8 cellular contexts compared by ENCODE assay signal in genomic region chr9:75088646-75089368, GRCh38. TPM values are rescaled to one million over a fixed set of nuclear protein-coding genes. Genes with fewer than 3 reads are reported as not detected.
DNase-seq lines count a peak whose midpoint lies in the region; ATAC-seq, FAIRE-seq and TF ChIP-seq lines count a peak whose summit lies in the region.

No MANE protein-coding gene starts in this region.

- CTCF ChIA-PET in Calu3 (lab: Charles Lee): interaction anchor here (0.7 to 1.4 kb wide), 2 partner anchors 60 to 137 kb away, joined by 3 to 6 read pairs; partner anchors contain the start of genes C9orf40 and CARNMT1
- CTCF ChIA-PET in activated naive CD4-positive, alpha-beta T cell treated with anti-CD3 and anti-CD28 coated beads for 36 hours (lab: Charles Lee): interaction anchor here (0.9 to 1.4 kb wide), 4 partner anchors 62 to 136 kb away, joined by 3 to 5 read pairs (median 4); partner anchors contain the start of gene C9orf40

- H3K36me3 Mint-ChIP-seq in Calu3 (ENCODE audit: insufficient read depth, unreplicated experiment) (peaks cover 31% of the 10 kb centered on the region), neural crest cell (ENCODE audit: low read depth) (no peaks in the 10 kb centered on the region)
- H3K36me3 Mint-ChIP-seq in activated naive CD4-positive, alpha-beta T cell treated with anti-CD3 and anti-CD28 coated beads for 36 hours (ENCODE audit: low read depth): peaks cover 3% of the 10 kb centered on the region

- TF ChIP-seq CTCF in Calu3 (IDR thresholded peaks at IDR 0.05; ENCODE audit: unreplicated experiment) (no peak), neural crest cell (conservative IDR thresholded peaks at IDR 0.05) (peak; percentile 47)

- H3K4me3 Mint-ChIP-seq in Calu3 (ENCODE audit: low read depth, unreplicated experiment) (peak overlapping the region; percentile 98), neural crest cell (peak overlapping the region; percentile 89)
- peak overlapping the region; percentile 95 for H3K4me3 Mint-ChIP-seq in activated naive CD4-positive, alpha-beta T cell treated with anti-CD3 and anti-CD28 coated beads for 36 hours

- H3K9me3 Mint-ChIP-seq in Calu3 (ENCODE audit: low read depth, unreplicated experiment): no peaks in the 10 kb centered on the region
- H3K9me3 Mint-ChIP-seq in activated naive CD4-positive, alpha-beta T cell treated with anti-CD3 and anti-CD28 coated beads for 36 hours: no peaks in the 10 kb centered on the region
- no peaks in the 10 kb centered on the region for H3K9me3 Mint-ChIP-seq in neural crest cell

- peak; percentile 70 for DNase-seq in Calu3
- peak; percentile 35 for DNase-seq in GM19240 (ENCODE audit: insufficient read length, low spot score)
- peak; percentile 62 for DNase-seq in NOMO-1 treated with DMSO at 0.1 percent for 48 hours (lab: John Stamatoyannopoulos, UW; ENCODE audit: unreplicated experiment)
- DNase-seq in activated naive CD4-positive, alpha-beta T cell treated with anti-CD3 and anti-CD28 coated beads for 36 hours: peak; percentile 36
- DNase-seq in frontal cortex (ENCODE audit: low spot score in 2 of 2): peak; percentile 30 to 39
- no peak for DNase-seq in neural crest cell (ENCODE audit: low read depth, low spot score)
- no peak for DNase-seq in inferior parietal cortex (ENCODE audit: extremely low spot score)

- H3K4me1 Mint-ChIP-seq in Calu3 (ENCODE audit: low read depth, unreplicated experiment) (peaks cover 4% of the 10 kb centered on the region), neural crest cell (peaks cover 25% of the 10 kb centered on the region)
- peaks cover 61% of the 10 kb centered on the region for H3K4me1 Mint-ChIP-seq in activated naive CD4-positive, alpha-beta T cell treated with anti-CD3 and anti-CD28 coated beads for 36 hours (ENCODE audit: low read depth)

- no peak for FAIRE-seq in frontal cortex (lab: Jason Lieb, UNC)

- peak; percentile 22 for ATAC-seq in HG03280 (IDR thresholded peaks at IDR 0.05; ENCODE audit: unreplicated experiment)

- BruUV-seq in Calu3 (replicated peaks; lab: Mats Ljungman, UMichigan): no TSS peak

- peak overlapping the region; percentile 76 for H3K27ac Mint-ChIP-seq in Calu3 (ENCODE audit: unreplicated experiment)
- H3K27ac Mint-ChIP-seq in activated naive CD4-positive, alpha-beta T cell treated with anti-CD3 and anti-CD28 coated beads for 36 hours: peak overlapping the region; percentile 93
- H3K27ac Mint-ChIP-seq in neural crest cell (ENCODE audit: unreplicated experiment): peak overlapping the region; percentile 62

- no peaks in the 10 kb centered on the region for H3K27me3 Mint-ChIP-seq in Calu3 (ENCODE audit: unreplicated experiment)
- H3K27me3 Mint-ChIP-seq in activated naive CD4-positive, alpha-beta T cell treated with anti-CD3 and anti-CD28 coated beads for 36 hours (ENCODE audit: low read depth): no peaks in the 10 kb centered on the region
- peaks cover 27% of the 10 kb centered on the region for H3K27me3 Mint-ChIP-seq in neural crest cell (ENCODE audit: low read depth)

- intact Hi-C loops in Calu3 (cut with micrococcal nuclease; ENCODE audit: unreplicated experiment): loop anchor here (10.0 kb wide), 1 partner anchor 96 kb away; no protein-coding TSS in a partner anchor
- intact Hi-C loops in activated naive CD4-positive, alpha-beta T cell treated with anti-CD3 and anti-CD28 coated beads for 36 hours (cut with micrococcal nuclease): loop anchor here (1.0 to 5.0 kb wide), 7 partner anchors 59 to 1957 kb away; partner anchors contain the start of genes ANXA1, PCSK5 and RFK

RNA-seq across cellular contexts. Expression of gene OSTF1, which starts 0.5 kb away (rescaled TPM):
- total RNA-seq in Calu3 (2022): 27.0 and 29.7 TPM in 2 replicates
- total RNA-seq in activated naive CD4-positive, alpha-beta T cell treated with anti-CD3 and anti-CD28 coated beads for 36 hours: 100 to 1,000 TPM; 102 to 104 TPM
- total RNA-seq in frontal cortex: 11.8 TPM
- total RNA-seq in neural crest cell: 4.4 and 5.0 TPM in 2 replicates

RNA-seq across cellular contexts. Expression of gene NMRK1, which starts 0.9 kb away (rescaled TPM):
- total RNA-seq in Calu3 (2022) (12.4 and 12.9 TPM in 2 replicates), frontal cortex (6.1 TPM), neural crest cell (1.2 and 2.3 TPM in 2 replicates)
- 10 to 100 TPM; 20.6 to 22.6 TPM for total RNA-seq in activated naive CD4-positive, alpha-beta T cell treated with anti-CD3 and anti-CD28 coated beads for 36 hours

Comparison
In these comparisons a context has a peak if more than half of its experiments do, and no peak if none do; other contexts are left out.
1. DNase-seq: peak in Calu3 (single experiment), GM19240 (single experiment), NOMO-1 treated with DMSO at 0.1 percent for 48 hours (single experiment), activated naive CD4-positive, alpha-beta T cell treated with anti-CD3 and anti-CD28 coated beads for 36 hours (single experiment) and frontal cortex (2 of 2); none in neural crest cell (single experiment) and inferior parietal cortex (single experiment).
2. Peak in every context shown above with its lines, with median percentiles within 50 percentile points of each other: H3K27ac Mint-ChIP-seq and H3K4me3 Mint-ChIP-seq.